ENCODE assay signal across 7 cellular contexts in genomic region chr10:16828731-16829175, GRCh38. TPM values are rescaled to one million over a fixed set of nuclear protein-coding genes. Genes with fewer than 3 reads are reported as not detected.
DNase-seq lines count a peak whose midpoint lies in the region; ATAC-seq and TF ChIP-seq lines count a peak whose summit lies in the region.

No MANE protein-coding gene starts in this region.

- H3K27me3 Mint-ChIP-seq in naive thymus-derived CD4-positive, alpha-beta T cell = peaks cover 0 to 9% (median 0%) of the 10 kb centered on the region in 5 donors

- POLR2A ChIA-PET in HEK293 (lab: Yijun Ruan, JAX) = no interaction called here
- POLR2A ChIA-PET in naive thymus-derived CD4-positive, alpha-beta T cell (lab: Charles Lee) = interaction anchor here (0.6 to 1.9 kb wide), 3 partner anchors 11 to 399 kb away, joined by 5 to 6 read pairs (median 6); partner anchors contain the start of gene RSU1

- no peak overlapping the region for H3K27ac ChIP-seq in HEK293 (ENCODE audit: extremely low read depth, low read depth, low read length)
- peak overlapping the region in 3 of 4 donors; percentile 74 to 84 (median 83) for H3K27ac ChIP-seq in body of pancreas
- H3K27ac ChIP-seq in left ventricle myocardium inferior (replicated peaks) = peak overlapping the region; percentile 69
- peak overlapping the region in 3 of 4 donors; percentile 5 to 35 (median 27) for H3K27ac ChIP-seq in upper lobe of left lung
- H3K27ac ChIP-seq in naive thymus-derived CD4-positive, alpha-beta T cell (ENCODE audit: low read depth, low read length) = no peak overlapping the region

- no peaks in the 10 kb centered on the region for H3K9me3 ChIP-seq in HEK293 (ENCODE audit: control insufficient read depth, insufficient read depth, low read depth, low read length)
- no peaks in the 10 kb centered on the region for H3K9me3 ChIP-seq in body of pancreas
- H3K9me3 ChIP-seq in left ventricle myocardium inferior (replicated peaks) = no peaks in the 10 kb centered on the region
- no peaks in the 10 kb centered on the region for H3K9me3 ChIP-seq in upper lobe of left lung
- H3K9me3 ChIP-seq in naive thymus-derived CD4-positive, alpha-beta T cell (ENCODE audit: control insufficient read depth in 2 of 3, low read length in 3 of 3) = no peaks in the 10 kb centered on the region

- peaks cover 0 to 13% (median 5%) of the 10 kb centered on the region in 5 donors for H3K36me3 Mint-ChIP-seq in naive thymus-derived CD4-positive, alpha-beta T cell

- no peak overlapping the region for H3K4me3 Mint-ChIP-seq in naive thymus-derived CD4-positive, alpha-beta T cell

- TF ChIP-seq EP300 in upper lobe of left lung (IDR thresholded peaks at IDR 0.05) = no peak

- H3K4me1 Mint-ChIP-seq in naive thymus-derived CD4-positive, alpha-beta T cell = peaks cover 0 to 13% (median 8%) of the 10 kb centered on the region in 7 donors

- DNase-seq in body of pancreas (peak; percentile 30 to 46 (median 36)), left ventricle myocardium inferior (peak; percentile 37), upper lobe of left lung (no peak), activated gamma-delta T cell (lab: John Stamatoyannopoulos, UW) (no peak), HT-29 (ENCODE audit: low spot score) (no peak)
- DNase-seq in naive thymus-derived CD4-positive, alpha-beta T cell = no peak

- TF ChIP-seq POLR2A in body of pancreas (IDR thresholded peaks at IDR 0.05) (no peak), upper lobe of left lung (IDR thresholded peaks at IDR 0.05) (no peak)

- CTCF ChIA-PET in HEK293 (lab: Yijun Ruan, JAX) = interaction anchor here (0.6 to 2.1 kb wide), 19 partner anchors 9 to 1696 kb away, joined by 3 to 10 read pairs (median 4); no protein-coding TSS in a partner anchor
- CTCF ChIA-PET in naive thymus-derived CD4-positive, alpha-beta T cell (lab: Charles Lee) = interaction anchor here (0.6 to 2.1 kb wide), 7 partner anchors 11 to 461 kb away, joined by 3 to 16 read pairs (median 7); partner anchors contain the start of gene RSU1

- H3K27me3 ChIP-seq in body of pancreas (no peaks in the 10 kb centered on the region), left ventricle myocardium inferior (ENCODE audit: low read depth) (no peaks in the 10 kb centered on the region), upper lobe of left lung (no peaks in the 10 kb centered on the region)
- no peaks in the 10 kb centered on the region for H3K27me3 ChIP-seq in naive thymus-derived CD4-positive, alpha-beta T cell (ENCODE audit: control insufficient read depth in 2 of 2, insufficient read depth in 2 of 2, low read length in 2 of 2)

- no peaks in the 10 kb centered on the region for H3K9me3 Mint-ChIP-seq in naive thymus-derived CD4-positive, alpha-beta T cell

- no peaks in the 10 kb centered on the region for H3K36me3 ChIP-seq in HEK293 (ENCODE audit: control insufficient read depth in 2 of 2, insufficient read depth in 1 of 2, low read length in 2 of 2)
- H3K36me3 ChIP-seq in body of pancreas (replicated peaks in 1 of 2; ENCODE audit: insufficient read depth in 1 of 2, low read depth in 2 of 2) = no peaks in the 10 kb centered on the region
- H3K36me3 ChIP-seq in left ventricle myocardium inferior = no peaks in the 10 kb centered on the region
- no peaks in the 10 kb centered on the region for H3K36me3 ChIP-seq in upper lobe of left lung
- H3K36me3 ChIP-seq in naive thymus-derived CD4-positive, alpha-beta T cell (ENCODE audit: control insufficient read depth in 2 of 3, insufficient read depth in 3 of 3, low read length in 3 of 3) = no peaks in the 10 kb centered on the region

- H3K4me1 ChIP-seq in HEK293 (ENCODE audit: control insufficient read depth, insufficient read depth, low read length) (no peaks in the 10 kb centered on the region), body of pancreas (peaks cover 32% of the 10 kb centered on the region), left ventricle myocardium inferior (peaks cover 25% of the 10 kb centered on the region), upper lobe of left lung (peaks cover 0 to 18% (median 9%) of the 10 kb centered on the region in 4 donors)
- H3K4me1 ChIP-seq in naive thymus-derived CD4-positive, alpha-beta T cell (ENCODE audit: control insufficient read depth in 2 of 2, insufficient read depth in 2 of 2, low read length in 2 of 2) = no peaks in the 10 kb centered on the region

- peak overlapping the region in 1 of 9 donors; percentile 50 for H3K27ac Mint-ChIP-seq in naive thymus-derived CD4-positive, alpha-beta T cell

- ATAC-seq in body of pancreas (peak; percentile 2), upper lobe of left lung (ENCODE audit: low FRiP score in 2 of 2) (peak; percentile 28 to 61)
- ATAC-seq in naive thymus-derived CD4-positive, alpha-beta T cell = no peak

- WGBS in body of pancreas, 2 donors = 9 to 23% methylated on average over 8 of the region's 8 CpGs
- 39 to 50% methylated on average over 8 of the region's 8 CpGs for WGBS in upper lobe of left lung, 2 donors

- intact Hi-C loops in body of pancreas (cut with DNase I) = no loop called here
- intact Hi-C loops in left ventricle myocardium inferior (cut with micrococcal nuclease) = no loop called here
- intact Hi-C loops in naive thymus-derived CD4-positive, alpha-beta T cell (cut with micrococcal nuclease) = loop anchor here (1.0 to 5.0 kb wide), 8 partner anchors 11 to 914 kb away; partner anchors contain the start of genes RSU1 (in 1 of the 2) and ST8SIA6 (in 1 of the 2)

- no peak for TF ChIP-seq CTCF in HEK293 (tag by site-specific recombination; IDR thresholded peaks at IDR 0.05)
- TF ChIP-seq CTCF in body of pancreas (IDR thresholded peaks at IDR 0.05) = no peak
- no peak for TF ChIP-seq CTCF in left ventricle myocardium inferior (IDR thresholded peaks at IDR 0.05; ENCODE audit: borderline replicate concordance)
- no peak for TF ChIP-seq CTCF in upper lobe of left lung (IDR thresholded peaks at IDR 0.05)

- H3K4me3 ChIP-seq in HEK293 (ENCODE audit: low read depth, low read length) (no peak overlapping the region), body of pancreas (no peak overlapping the region), left ventricle myocardium inferior (peak overlapping the region; percentile 26), upper lobe of left lung (no peak overlapping the region)
- H3K4me3 ChIP-seq in naive thymus-derived CD4-positive, alpha-beta T cell (ENCODE audit: low read length) = no peak overlapping the region

TF ChIP-seq in HEK293, 187 proteins besides CTCF, POLR2A, EP300 and RAD21:
- TF ChIP-seq ZFHX2 (tag by site-specific recombination; conservative IDR thresholded peaks at IDR 0.05) = 0 out of 2 replicates have a peak, but pooled peaks have one; percentile 9
- TF ChIP-seq ZBTB17 (tag by site-specific recombination; IDR thresholded peaks at IDR 0.05) = 0 out of 2 replicates have a peak, but pooled peaks have one; percentile 1
- no peak for TF ChIP-seq ZNF391 (tag by site-specific recombination; IDR thresholded peaks at IDR 0.05; ENCODE audit: borderline replicate concordance, low read depth)
- no peak for TF ChIP-seq ZFP37 (tag by site-specific recombination; IDR thresholded peaks at IDR 0.05)
- no peak for TF ChIP-seq ZNF302 (tag by site-specific recombination; IDR thresholded peaks at IDR 0.05; ENCODE audit: low read depth)
- TF ChIP-seq ZNF488 (tag by site-specific recombination; IDR thresholded peaks at IDR 0.05) = no peak
- no peak for TF ChIP-seq ZNF530 (tag by site-specific recombination; IDR thresholded peaks at IDR 0.05; ENCODE audit: low read depth)
- no peak for TF ChIP-seq ZNF76 (tag by site-specific recombination; IDR thresholded peaks at IDR 0.05; ENCODE audit: borderline replicate concordance, low read depth)

RNA-seq across cellular contexts. Expression of gene RSU1, which starts 11.5 kb away (rescaled TPM):
- total RNA-seq in body of pancreas (10 to 100 TPM; 21.4 to 28.3 TPM), left ventricle myocardium inferior (39.2 TPM), upper lobe of left lung (10 to 100 TPM; 36.7 to 81.4 (median 48.0) TPM)
- 9.5 and 13.3 TPM in 2 replicates for total RNA-seq in HT-29 (2014; rRNA removed; shearing (Covaris generic))
- total RNA-seq in naive thymus-derived CD4-positive, alpha-beta T cell = 10 to 100 TPM; 36.1 to 86.7 (median 48.7) TPM
- 100 to 1,000 TPM; 102 to 108 TPM for polyA plus RNA-seq in naive thymus-derived CD4-positive, alpha-beta T cell

Comparison
In these comparisons a context has a peak if more than half of its experiments do, and no peak if none do; other contexts are left out.
1. H3K27ac ChIP-seq: peak in body of pancreas (3 of 4), left ventricle myocardium inferior (single experiment) and upper lobe of left lung (3 of 4); none in HEK293 (single experiment) and naive thymus-derived CD4-positive, alpha-beta T cell (single experiment).
2. DNase-seq: peak in body of pancreas (4 of 4) and left ventricle myocardium inferior (single experiment); none in upper lobe of left lung (0 of 2), activated gamma-delta T cell (single experiment), HT-29 (single experiment) and naive thymus-derived CD4-positive, alpha-beta T cell (0 of 9).
3. intact Hi-C loops: an anchor here in naive thymus-derived CD4-positive, alpha-beta T cell (1.0 to 5.0 kb wide); none called in body of pancreas and left ventricle myocardium inferior.